ENCODE assay signal across 11 cellular contexts in the genomic region with DNA sequence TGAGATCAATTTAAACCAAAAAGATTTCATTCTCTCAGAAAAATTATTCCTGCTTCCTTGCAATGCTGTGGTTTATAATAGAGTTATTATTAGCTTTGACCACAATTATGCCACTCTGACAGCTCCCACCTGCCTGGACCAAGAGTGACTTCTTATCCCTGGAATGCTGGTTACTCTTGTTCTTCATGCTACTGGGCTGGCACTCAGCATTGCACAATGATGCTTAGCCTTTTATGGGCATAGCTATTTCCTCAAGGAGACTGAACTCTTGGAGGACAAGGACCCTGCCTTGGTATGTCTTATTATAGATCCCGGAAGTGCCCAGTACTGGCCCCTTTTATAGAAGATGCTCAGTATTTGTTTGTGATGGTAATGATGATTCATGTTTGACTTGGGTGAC.
DNase-seq lines count a peak whose midpoint lies in the region; ATAC-seq and TF ChIP-seq lines count a peak whose summit lies in the region.
"Had no signal": no experiment of that assay in that cellular context is flagged by ENCODE, and none has a peak within 500 bp of the region (broad histone marks: within the 10 kb centered on the region; RNA-seq: fewer than 3 reads in every experiment).

No MANE protein-coding gene starts in this region.

- H3K36me3 ChIP-seq in mammary epithelial cell (ENCODE audit: insufficient read depth, low read length) (no peaks in the 10 kb centered on the region), lower lobe of right lung (no peaks in the 10 kb centered on the region)
- H3K36me3 ChIP-seq: spleen had no signal

- no peaks in the 10 kb centered on the region for H3K36me3 Mint-ChIP-seq in T-helper 2 cell treated with Interferon-gamma antibody and Interleukin-4, amounts not matched to agents 5 μg/mL and 100 μg/mL, for 36 hours (ENCODE audit: low read depth)

- peaks cover 13% of the 10 kb centered on the region for H3K27me3 Mint-ChIP-seq in T-helper 2 cell treated with Interferon-gamma antibody and Interleukin-4, amounts not matched to agents 5 μg/mL and 100 μg/mL, for 36 hours (ENCODE audit: low read depth)

- H3K27ac ChIP-seq in mammary epithelial cell (ENCODE audit: insufficient read depth, low read depth, low read length): peak overlapping the region; percentile 33
- H3K27ac ChIP-seq in lower lobe of right lung: peak overlapping the region; percentile 57
- H3K27ac ChIP-seq: SK-N-MC had no signal

- intact Hi-C loops in mammary epithelial cell (cut with micrococcal nuclease) (loop anchor here (1.0 to 5.0 kb wide), 4 partner anchors 41 to 184 kb away; a partner anchor contains a TSS), lower lobe of right lung (cut with DNase I) (no loop called here)

- WGBS in mammary epithelial cell (ENCODE audit: low coverage, missing lambda C conversion rate): 0% methylated on average over 1 of the region's 1 CpG

- no peak overlapping the region for H3K4me3 ChIP-seq in AG09309 (ENCODE audit: control insufficient read depth, low read depth, low read length)
- no peak overlapping the region for H3K4me3 ChIP-seq in mammary epithelial cell (replicated peaks in 1 of 3; ENCODE audit: insufficient read depth in 1 of 3, low read depth in 2 of 3, low read length in 3 of 3)
- no peak overlapping the region for H3K4me3 ChIP-seq in lower lobe of right lung
- H3K4me3 ChIP-seq: SK-N-MC, spleen had no signal

- no peak overlapping the region for H3K4me3 Mint-ChIP-seq in T-helper 2 cell treated with Interferon-gamma antibody and Interleukin-4, amounts not matched to agents 5 μg/mL and 100 μg/mL, for 36 hours

- TF ChIP-seq CTCF in AG09309 (IDR thresholded peaks at IDR 0.05; ENCODE audit: control insufficient read depth, insufficient read depth, low read depth, low read length, missing control alignments) (no peak), mammary epithelial cell (conservative IDR thresholded peaks at IDR 0.05 in 1 of 2, IDR thresholded peaks at IDR 0.05 in 1 of 2; ENCODE audit: extremely low read depth in 1 of 2, insufficient read depth in 1 of 2, low read depth in 1 of 2, low read length in 2 of 2) (no peak), lower lobe of right lung (IDR thresholded peaks at IDR 0.05) (no peak)

- ATAC-seq in lower lobe of right lung (peak; percentile 95 to 97), HG03342 (IDR thresholded peaks at IDR 0.05; ENCODE audit: unreplicated experiment) (no peak), HG03135 (IDR thresholded peaks at IDR 0.05; ENCODE audit: unreplicated experiment) (no peak), GM21360 (IDR thresholded peaks at IDR 0.05; ENCODE audit: unreplicated experiment) (no peak)

- H3K27me3 ChIP-seq in mammary epithelial cell (ENCODE audit: insufficient read depth, low read length): no peaks in the 10 kb centered on the region
- no peaks in the 10 kb centered on the region for H3K27me3 ChIP-seq in lower lobe of right lung (ENCODE audit: low read depth)

- H3K27ac Mint-ChIP-seq in T-helper 2 cell treated with Interferon-gamma antibody and Interleukin-4, amounts not matched to agents 5 μg/mL and 100 μg/mL, for 36 hours: no peak overlapping the region

- H3K9me3 ChIP-seq in mammary epithelial cell (replicated peaks; ENCODE audit: insufficient read depth, low read length) (no peaks in the 10 kb centered on the region), lower lobe of right lung (no peaks in the 10 kb centered on the region)
- H3K9me3 ChIP-seq: spleen had no signal

- BruUV-seq in mammary epithelial cell (replicated peaks; lab: Mats Ljungman, UMichigan): no TSS peak

- H3K79me2 ChIP-seq in mammary epithelial cell (ENCODE audit: insufficient read depth, low read length): no peaks in the 10 kb centered on the region

- H3K9me3 Mint-ChIP-seq in T-helper 2 cell treated with Interferon-gamma antibody and Interleukin-4, amounts not matched to agents 5 μg/mL and 100 μg/mL, for 36 hours: no peaks in the 10 kb centered on the region

- CTCF ChIA-PET in mammary epithelial cell (lab: Charles Lee; ENCODE audit: low non-redundant PET): interaction anchor here (0.6 kb wide), 1 partner anchor 19 kb away, joined by 13 read pairs; no protein-coding TSS in a partner anchor

- H4K20me1 ChIP-seq in mammary epithelial cell (ENCODE audit: insufficient read depth, low read length): no peaks in the 10 kb centered on the region

- in situ Hi-C loops in mammary epithelial cell (cut with MboI; ENCODE audit: low sequenced_read_pairs in 2 of 2): no loop called here

- H3K4me1 Mint-ChIP-seq in T-helper 2 cell treated with Interferon-gamma antibody and Interleukin-4, amounts not matched to agents 5 μg/mL and 100 μg/mL, for 36 hours (ENCODE audit: low read depth): peaks cover 5% of the 10 kb centered on the region

- H3K4me1 ChIP-seq in mammary epithelial cell (ENCODE audit: insufficient read depth, low read length): peaks cover 28% of the 10 kb centered on the region
- peaks cover 47% of the 10 kb centered on the region for H3K4me1 ChIP-seq in lower lobe of right lung

- H3K4me2 ChIP-seq in mammary epithelial cell (ENCODE audit: insufficient read depth, low read depth, low read length): peak overlapping the region; percentile 54

- no peak overlapping the region for H2AFZ ChIP-seq in mammary epithelial cell (ENCODE audit: low read depth, low read length)

- DNase-seq in AG09309 (ENCODE audit: low read depth): peak; percentile 95
- peak; percentile 60 for DNase-seq in LoVo (ENCODE audit: low spot score)
- peak; percentile 91 for DNase-seq in mammary epithelial cell
- peak; percentile 61 for DNase-seq in lower lobe of right lung
- no peak for DNase-seq in T-helper 2 cell treated with Interferon-gamma antibody and Interleukin-4, amounts not matched to agents 5 μg/mL and 100 μg/mL, for 36 hours (ENCODE audit: low spot score)
- DNase-seq: hippocampal formation, spleen had no signal

- dilution Hi-C loops in mammary epithelial cell (cut with HindIII; ENCODE audit: low sequenced_read_pairs): no loop called here

- H3K9ac ChIP-seq in mammary epithelial cell (ENCODE audit: insufficient read depth, low read length): no peak overlapping the region

Comparison
In these comparisons a context has a peak if more than half of its experiments do, and no peak if none do; other contexts are left out.
1. ATAC-seq: peak in lower lobe of right lung (2 of 2); none in HG03342 (single experiment), HG03135 (single experiment) and GM21360 (single experiment).